In the genomic region with DNA sequence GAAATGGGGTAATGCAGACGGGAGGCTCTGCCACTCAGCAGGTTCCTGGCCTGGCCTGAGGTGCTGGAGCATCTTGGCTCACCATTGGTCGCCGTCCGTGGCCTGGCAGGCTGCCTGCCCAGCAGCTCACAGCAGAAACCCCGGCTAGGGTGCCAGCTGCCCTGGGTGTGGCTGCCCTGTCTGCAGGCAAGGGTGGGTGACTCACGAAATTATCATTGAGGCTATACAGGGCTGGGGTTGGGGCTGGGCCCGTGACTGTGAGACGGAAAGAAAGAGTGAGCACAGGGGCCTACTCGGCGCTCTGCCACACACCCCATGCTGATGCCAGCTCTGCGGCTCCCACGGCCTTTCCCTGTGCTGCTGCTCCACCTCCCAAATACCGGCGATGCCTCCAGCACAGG, we compare ENCODE assay signal across 9 cellular contexts. TPM values are rescaled to one million over a fixed set of nuclear protein-coding genes. Genes with fewer than 3 reads are reported as not detected.
DNase-seq lines count a peak whose midpoint lies in the region; ATAC-seq and TF ChIP-seq lines count a peak whose summit lies in the region.
"Had no signal": no experiment of that assay in that cellular context is flagged by ENCODE, and none has a peak within 500 bp of the region (broad histone marks: within the 10 kb centered on the region; RNA-seq: fewer than 3 reads in every experiment).

No MANE protein-coding gene starts in this region.

- H3K27me3 Mint-ChIP-seq in Calu3 (ENCODE audit: unreplicated experiment), result no peaks in the 10 kb centered on the region

- ATAC-seq in HG03469 (IDR thresholded peaks at IDR 0.05; ENCODE audit: unreplicated experiment) (no peak), HG02588 (IDR thresholded peaks at IDR 0.05; ENCODE audit: unreplicated experiment) (no peak), HG02981 (IDR thresholded peaks at IDR 0.05; ENCODE audit: unreplicated experiment) (no peak)

- no TSS peak for BruUV-seq in Calu3 (replicated peaks; lab: Mats Ljungman, UMichigan)

- H3K4me1 Mint-ChIP-seq in Calu3 (ENCODE audit: low read depth, unreplicated experiment), result peaks cover 38% of the 10 kb centered on the region

- H3K36me3 Mint-ChIP-seq in Calu3 (ENCODE audit: insufficient read depth, unreplicated experiment), result peaks cover 6% of the 10 kb centered on the region

- H2AFZ ChIP-seq in osteoblast (ENCODE audit: low read length), result no peak overlapping the region

- H3K4me3 ChIP-seq in osteoblast (ENCODE audit: insufficient read depth, low read length), result no peak overlapping the region

- intact Hi-C loops in Calu3 (cut with micrococcal nuclease; ENCODE audit: unreplicated experiment), result no loop called here

- no peaks in the 10 kb centered on the region for H3K79me2 ChIP-seq in osteoblast (ENCODE audit: insufficient read depth, low read length)

- peaks cover 16% of the 10 kb centered on the region for H3K4me1 ChIP-seq in osteoblast (ENCODE audit: insufficient read depth, low read length)

- TF ChIP-seq CTCF in Calu3 (IDR thresholded peaks at IDR 0.05; ENCODE audit: unreplicated experiment), result no peak
- no peak for TF ChIP-seq CTCF in osteoblast (IDR thresholded peaks at IDR 0.05; ENCODE audit: extremely low read depth, low read depth, low read length)

- CTCF ChIA-PET in Calu3 (lab: Charles Lee), result interaction anchor here (0.6 to 1.3 kb wide), 9 partner anchors 8 to 160 kb away, joined by 3 to 6 read pairs (median 3); partner anchors contain the start of gene PKP1

- no peaks in the 10 kb centered on the region for H4K20me1 ChIP-seq in osteoblast (ENCODE audit: insufficient read depth, low read length)

- no peaks in the 10 kb centered on the region for H3K9me3 ChIP-seq in osteoblast (ENCODE audit: low read depth, low read length)

- H3K27ac Mint-ChIP-seq in Calu3 (ENCODE audit: unreplicated experiment), result peak overlapping the region; percentile 69
- H3K27ac Mint-ChIP-seq: dendritic cell treated with granulocyte-macrophage colony-stimulating factor and Interleukin-4, amounts not matched to agents 40 ng/mL and 50 ng/mL, for 4 days had no signal

- peak overlapping the region; percentile 68 for H3K27ac ChIP-seq in osteoblast (ENCODE audit: low read depth, low read length)

- no peaks in the 10 kb centered on the region for H3K27me3 ChIP-seq in osteoblast (ENCODE audit: insufficient read depth, low read length)

- H3K4me2 ChIP-seq in osteoblast (ENCODE audit: insufficient read depth, low read length), result peak overlapping the region; percentile 34

- H3K36me3 ChIP-seq in osteoblast (ENCODE audit: insufficient read depth, low read length), result no peaks in the 10 kb centered on the region

- DNase-seq in Calu3 (peak; percentile 98), NCI-H226 (peak; percentile 97), dedifferentiated amniotic fluid mesenchymal stem cell (ENCODE audit: extremely low spot score) (peak; percentile 82), osteoblast (ENCODE audit: insufficient read length, low spot score, missing footprints) (peak; percentile 95), NCI-H510A (lab: John Stamatoyannopoulos, UW) (no peak)

- no peaks in the 10 kb centered on the region for H3K9me3 Mint-ChIP-seq in Calu3 (ENCODE audit: low read depth, unreplicated experiment)
- H3K9me3 Mint-ChIP-seq: dendritic cell treated with granulocyte-macrophage colony-stimulating factor and Interleukin-4, amounts not matched to agents 40 ng/mL and 50 ng/mL, for 4 days had no signal

- H3K4me3 Mint-ChIP-seq in Calu3 (ENCODE audit: low read depth, unreplicated experiment), result no peak overlapping the region
- H3K4me3 Mint-ChIP-seq: dendritic cell treated with granulocyte-macrophage colony-stimulating factor and Interleukin-4, amounts not matched to agents 40 ng/mL and 50 ng/mL, for 4 days had no signal

RNA-seq across cellular contexts. Expression of gene PKP1, which starts 8.0 kb away (rescaled TPM):
- 0.09 and 0.17 TPM in 2 replicates for total RNA-seq in Calu3 (2022)
- under 0.01 TPM in 2 replicates for total RNA-seq in osteoblast
